ENCODE assay signal across 22 cellular contexts in genomic region chr12:51675062-51675803, GRCh38.
DNase-seq lines count a peak whose midpoint lies in the region; ATAC-seq, FAIRE-seq and TF ChIP-seq lines count a peak whose summit lies in the region.
"Had no signal": no experiment of that assay in that cellular context is flagged by ENCODE, and none has a peak within 500 bp of the region (broad histone marks: within the 10 kb centered on the region; RNA-seq: fewer than 3 reads in every experiment).

No MANE protein-coding gene starts in this region.

- H3K27ac ChIP-seq in GM23338 (ENCODE audit: low read depth): no peak overlapping the region
- H3K27ac ChIP-seq: 22Rv1, BLaER1, HL-60, Peyer's patch had no signal

- H2AFZ ChIP-seq in GM23338: no peak overlapping the region

- H3K9me2 ChIP-seq in GM23338 (ENCODE audit: insufficient read depth): no peaks in the 10 kb centered on the region

- H3K9me3 Mint-ChIP-seq in GM23338: no peaks in the 10 kb centered on the region
- H3K9me3 Mint-ChIP-seq: CD8-positive, alpha-beta T cell had no signal

- H3K4me2 ChIP-seq in GM23338: no peak overlapping the region
- H3K4me2 ChIP-seq: BLaER1 had no signal

- H3K4me1 ChIP-seq in GM23338 (ENCODE audit: insufficient read depth): peaks cover 7% of the 10 kb centered on the region; the same call in 1 of the 2 replicates
- H3K4me1 ChIP-seq: BLaER1, Peyer's patch had no signal

- peaks cover 6% of the 10 kb centered on the region; the same call in 1 of the 2 replicates for H4K20me1 ChIP-seq in GM23338 (replicated peaks; ENCODE audit: insufficient read depth)
- H4K20me1 ChIP-seq: BLaER1 had no signal

- peaks cover 2% of the 10 kb centered on the region for H3K27me3 Mint-ChIP-seq in GM23338 (ENCODE audit: insufficient read depth, low read depth, poor library complexity)

- H3F3A ChIP-seq in GM23338 (replicated peaks; ENCODE audit: low read depth): no peaks in the 10 kb centered on the region

- peak; percentile 15 for DNase-seq in NCI-H2196 (lab: John Stamatoyannopoulos, UW; ENCODE audit: unreplicated experiment)
- DNase-seq in NCI-H2196 treated with DMSO at 0.1 percent for 48 hours (lab: John Stamatoyannopoulos, UW; ENCODE audit: unreplicated experiment): no peak
- DNase-seq in GM23338 (ENCODE audit: low spot score): no peak
- DNase-seq in RPMI8226: peak; percentile 92
- DNase-seq in mucosa of gallbladder (ENCODE audit: low spot score): peak; percentile 37
- DNase-seq in effector CD8-positive, alpha-beta T cell (lab: John Stamatoyannopoulos, UW): no peak
- no peak for DNase-seq in activated CD4-positive, CD25-positive, alpha-beta regulatory T cell treated with anti-CD3 and anti-CD28 coated beads, Interleukin-2, amount 50 U/mL, for 72 hours
- no peak for DNase-seq in HTR-8/SVneo (ENCODE audit: insufficient read length, low spot score)
- DNase-seq: CD8-positive, alpha-beta T cell; GDM1; H7; NCI-H1436 treated with DMSO at 0.1 percent for 48 hours; NCI-H226; NCI-H526 treated with DMSO at 0.1 percent for 48 hours; Peyer's patch; T-helper 1 cell had no signal

- peak; percentile 12; the same call in 2 of the 3 replicates for ATAC-seq in GM23338
- ATAC-seq: CD8-positive, alpha-beta T cell; K562; SK-N-SH treated with all-trans-retinoic acid at 6 μM for 48 hours had no signal

- no peak overlapping the region for H3K4me3 Mint-ChIP-seq in GM23338
- H3K4me3 Mint-ChIP-seq: CD8-positive, alpha-beta T cell had no signal

- no peak overlapping the region for H3K27ac Mint-ChIP-seq in GM23338
- H3K27ac Mint-ChIP-seq: CD8-positive, alpha-beta T cell had no signal

- FAIRE-seq in HTR-8/SVneo (lab: Jason Lieb, UNC): no peak
- FAIRE-seq: D721Med, K562 had no signal

- no peaks in the 10 kb centered on the region for H3K36me3 ChIP-seq in GM23338 (ENCODE audit: insufficient read depth)
- H3K36me3 ChIP-seq: BLaER1, Peyer's patch had no signal

- no peak overlapping the region for H3K4me3 ChIP-seq in GM23338
- H3K4me3 ChIP-seq: BLaER1, K562, Peyer's patch had no signal

- no peaks in the 10 kb centered on the region for H3K79me2 ChIP-seq in GM23338 (replicated peaks; ENCODE audit: insufficient read depth)

- no peaks in the 10 kb centered on the region for H3K36me3 Mint-ChIP-seq in GM23338 (ENCODE audit: low read depth)
- H3K36me3 Mint-ChIP-seq: CD8-positive, alpha-beta T cell had no signal

- H3K4me1 Mint-ChIP-seq in GM23338: peaks cover 29% of the 10 kb centered on the region

- no peak for TF ChIP-seq CTCF in GM23338 (conservative IDR thresholded peaks at IDR 0.05; ENCODE audit: low read depth in 2 of 2)

- no peaks in the 10 kb centered on the region for H3K27me3 ChIP-seq in GM23338 (ENCODE audit: insufficient read depth)
- H3K27me3 ChIP-seq: BLaER1, Peyer's patch had no signal

TF ChIP-seq in GM23338, 12 proteins besides CTCF, POLR2A, EP300 and RAD21:
- TF ChIP-seq ZNF114 (CRISPR knock-in tag; IDR thresholded peaks at IDR 0.05) (no peak), NANOG (IDR thresholded peaks at IDR 0.05; ENCODE audit: borderline replicate concordance) (no peak), STAT1 (IDR thresholded peaks at IDR 0.05; ENCODE audit: unreplicated experiment) (no peak), ZNF462 (CRISPR knock-in tag; IDR thresholded peaks at IDR 0.05) (no peak), POLR2AphosphoS5 (IDR thresholded peaks at IDR 0.05; ENCODE audit: low read depth) (no peak), JUNB (IDR thresholded peaks at IDR 0.05; ENCODE audit: unreplicated experiment) (no peak), EZH2 (IDR thresholded peaks at IDR 0.05; ENCODE audit: low read depth, unreplicated experiment) (no peak)
- TF ChIP-seq, protein P1, sequence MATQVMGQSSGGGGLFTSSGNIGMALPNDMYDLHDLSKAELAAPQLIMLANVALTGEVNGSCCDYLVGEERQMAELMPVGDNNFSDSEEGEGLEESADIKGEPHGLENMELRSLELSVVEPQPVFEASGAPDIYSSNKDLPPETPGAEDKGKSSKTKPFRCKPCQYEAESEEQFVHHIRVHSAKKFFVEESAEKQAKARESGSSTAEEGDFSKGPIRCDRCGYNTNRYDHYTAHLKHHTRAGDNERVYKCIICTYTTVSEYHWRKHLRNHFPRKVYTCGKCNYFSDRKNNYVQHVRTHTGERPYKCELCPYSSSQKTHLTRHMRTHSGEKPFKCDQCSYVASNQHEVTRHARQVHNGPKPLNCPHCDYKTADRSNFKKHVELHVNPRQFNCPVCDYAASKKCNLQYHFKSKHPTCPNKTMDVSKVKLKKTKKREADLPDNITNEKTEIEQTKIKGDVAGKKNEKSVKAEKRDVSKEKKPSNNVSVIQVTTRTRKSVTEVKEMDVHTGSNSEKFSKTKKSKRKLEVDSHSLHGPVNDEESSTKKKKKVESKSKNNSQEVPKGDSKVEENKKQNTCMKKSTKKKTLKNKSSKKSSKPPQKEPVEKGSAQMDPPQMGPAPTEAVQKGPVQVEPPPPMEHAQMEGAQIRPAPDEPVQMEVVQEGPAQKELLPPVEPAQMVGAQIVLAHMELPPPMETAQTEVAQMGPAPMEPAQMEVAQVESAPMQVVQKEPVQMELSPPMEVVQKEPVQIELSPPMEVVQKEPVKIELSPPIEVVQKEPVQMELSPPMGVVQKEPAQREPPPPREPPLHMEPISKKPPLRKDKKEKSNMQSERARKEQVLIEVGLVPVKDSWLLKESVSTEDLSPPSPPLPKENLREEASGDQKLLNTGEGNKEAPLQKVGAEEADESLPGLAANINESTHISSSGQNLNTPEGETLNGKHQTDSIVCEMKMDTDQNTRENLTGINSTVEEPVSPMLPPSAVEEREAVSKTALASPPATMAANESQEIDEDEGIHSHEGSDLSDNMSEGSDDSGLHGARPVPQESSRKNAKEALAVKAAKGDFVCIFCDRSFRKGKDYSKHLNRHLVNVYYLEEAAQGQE (IDR thresholded peaks at IDR 0.05; ENCODE audit: unreplicated experiment): no peak
- TF ChIP-seq, protein P2, sequence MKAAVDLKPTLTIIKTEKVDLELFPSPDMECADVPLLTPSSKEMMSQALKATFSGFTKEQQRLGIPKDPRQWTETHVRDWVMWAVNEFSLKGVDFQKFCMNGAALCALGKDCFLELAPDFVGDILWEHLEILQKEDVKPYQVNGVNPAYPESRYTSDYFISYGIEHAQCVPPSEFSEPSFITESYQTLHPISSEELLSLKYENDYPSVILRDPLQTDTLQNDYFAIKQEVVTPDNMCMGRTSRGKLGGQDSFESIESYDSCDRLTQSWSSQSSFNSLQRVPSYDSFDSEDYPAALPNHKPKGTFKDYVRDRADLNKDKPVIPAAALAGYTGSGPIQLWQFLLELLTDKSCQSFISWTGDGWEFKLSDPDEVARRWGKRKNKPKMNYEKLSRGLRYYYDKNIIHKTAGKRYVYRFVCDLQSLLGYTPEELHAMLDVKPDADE (IDR thresholded peaks at IDR 0.05): no peak

Comparison
In these comparisons a context has a peak if more than half of its experiments do, and no peak if none do; other contexts are left out.
1. DNase-seq: peak in NCI-H2196 (single experiment), RPMI8226 (single experiment) and mucosa of gallbladder (single experiment); none in NCI-H2196 treated with DMSO at 0.1 percent for 48 hours (single experiment), GM23338 (single experiment), effector CD8-positive, alpha-beta T cell (single experiment), activated CD4-positive, CD25-positive, alpha-beta regulatory T cell treated with anti-CD3 and anti-CD28 coated beads, Interleukin-2, amount 50 U/mL, for 72 hours (single experiment) and HTR-8/SVneo (single experiment).